ENCODE assay signal across 12 cellular contexts in the genomic region with DNA sequence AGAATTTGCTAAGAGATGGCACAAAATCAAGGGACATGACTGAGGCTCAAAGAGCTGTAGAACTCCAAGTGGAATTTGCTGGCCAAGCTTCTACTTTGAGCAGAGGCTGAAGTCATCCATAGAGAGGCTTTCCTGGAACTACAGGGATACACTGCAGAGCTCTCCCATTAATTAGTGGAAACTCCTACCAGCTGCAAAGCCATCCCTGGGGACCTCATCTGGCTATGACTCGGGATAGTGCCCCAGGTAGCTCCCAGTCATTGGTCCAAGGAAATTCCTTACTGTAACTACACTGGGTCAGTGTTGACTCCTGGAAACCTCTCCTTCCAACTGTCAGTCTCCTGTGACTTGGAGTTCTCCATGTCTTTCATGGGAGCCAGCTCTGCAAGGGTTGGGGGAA.
"Had no signal": no experiment of that assay in that cellular context is flagged by ENCODE, and none has a peak within 500 bp of the region (broad histone marks: within the 10 kb centered on the region; RNA-seq: fewer than 3 reads in every experiment).

No MANE protein-coding gene starts in this region.

- H3K36me3 Mint-ChIP-seq: memory B cell, WTC11 had no signal

- H3K4me1 ChIP-seq: colonic mucosa, sigmoid colon, SJSA1 had no signal

- DNase-seq: activated CD4-positive, alpha-beta T cell treated with anti-CD3 and anti-CD28 coated beads, Interleukin-2, amount 50 U/mL, for 48 hours; activated gamma-delta T cell treated with Interleukin-2 at 50 U/mL for 16 hours; colonic mucosa; foreskin melanocyte; heart right ventricle; left lung; sigmoid colon; stimulated activated CD4-positive, alpha-beta T cell treated with anti-CD3 and anti-CD28 coated beads, Interleukin-2, amount 100 ng/mL, for 24 hours had no signal

- H3K27me3 ChIP-seq: colonic mucosa, heart right ventricle, left lung, sigmoid colon, SJSA1 had no signal

- H3K4me1 Mint-ChIP-seq: nephron, WTC11 had no signal

- H3K36me3 ChIP-seq: colonic mucosa, heart right ventricle, left lung, sigmoid colon, SJSA1 had no signal

- H3K9me3 ChIP-seq: colonic mucosa, heart right ventricle, left lung, sigmoid colon, SJSA1 had no signal

- H3K4me3 ChIP-seq: colonic mucosa, heart right ventricle, left lung, sigmoid colon, SJSA1 had no signal

- H3K9me3 Mint-ChIP-seq: memory B cell, nephron, WTC11 had no signal

- ATAC-seq: heart right ventricle, left lung, WTC11 had no signal

- H3K27ac ChIP-seq: colonic mucosa, left lung, sigmoid colon, SJSA1 had no signal

- H3K27ac Mint-ChIP-seq: memory B cell, nephron, WTC11 had no signal

- H3K4me3 Mint-ChIP-seq: memory B cell, nephron, WTC11 had no signal
